In the genomic region with DNA sequence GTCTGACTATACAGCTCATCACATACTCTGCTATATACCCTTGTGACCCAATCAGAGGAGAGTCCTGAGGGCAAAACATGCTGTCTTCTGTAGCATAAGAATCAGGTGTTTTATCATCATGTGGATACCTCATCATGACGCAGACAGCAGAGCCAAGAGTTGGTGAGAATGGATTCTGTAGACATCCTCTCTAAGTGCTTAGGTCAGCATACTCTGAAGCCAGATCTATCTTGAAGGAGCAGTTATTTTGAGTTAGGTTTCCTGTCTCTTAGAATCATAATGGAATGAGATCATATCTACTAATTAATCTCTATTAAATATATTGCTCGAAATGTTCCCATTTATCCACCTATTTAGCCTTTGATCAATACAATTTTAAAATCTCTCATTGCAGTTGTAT, we compare ENCODE assay signal across 29 cellular contexts.
"Had no signal": no experiment of that assay in that cellular context is flagged by ENCODE, and none has a peak within 500 bp of the region (broad histone marks: within the 10 kb centered on the region; RNA-seq: fewer than 3 reads in every experiment).

No MANE protein-coding gene starts in this region.

- H2AFZ ChIP-seq: neural progenitor cell, parathyroid adenoma had no signal

- ATAC-seq: left colon, left lung, lower lobe of right lung, natural killer cell, sciatic nerve, upper lobe of right lung had no signal

- DNase-seq: hypothalamus; immature natural killer cell; kidney; left colon; left lung; lower lobe of right lung; mesendoderm; naive B cell; natural killer cell; nephron progenitor cell; occipital lobe; stimulated activated CD4-positive, alpha-beta T cell treated with anti-CD3 and anti-CD28 coated beads, Interleukin-12 subunit alpha, Interleukin-12 subunit beta, amount 100 ng/mL, for 4 hours; stimulated activated CD4-positive, alpha-beta T cell treated with anti-CD3 and anti-CD28 coated beads, Interleukin-15, amount 100 ng/mL, for 24 hours; stimulated activated CD4-positive, alpha-beta T cell treated with anti-CD3 and anti-CD28 coated beads, Interleukin-2, amount 100 ng/mL, for 24 hours; stimulated activated CD4-positive, alpha-beta T cell treated with anti-CD3 and anti-CD28 coated beads, Interleukin-4, amount 100 ng/mL, for 1 hour; stimulated activated naive CD4-positive, alpha-beta T cell; tibial artery; trophoblast cell; upper lobe of right lung had no signal

- H3K4me3 ChIP-seq: left lung, lower lobe of right lung, neural progenitor cell, right atrium auricular region, skin epidermis, suprapubic skin, thoracic aorta, tibial artery, upper lobe of right lung had no signal

- H3K36me3 ChIP-seq: left lung, lower lobe of right lung, neural progenitor cell, neutrophil, right atrium auricular region, suprapubic skin, thoracic aorta, tibial artery, upper lobe of right lung had no signal

- FAIRE-seq: islet of Langerhans, kidney, urothelium cell line had no signal

- H3K79me2 ChIP-seq: parathyroid adenoma had no signal

- H3K9ac ChIP-seq: neural progenitor cell, parathyroid adenoma had no signal

- H3K4me2 ChIP-seq: neural progenitor cell had no signal

- H3K27me3 ChIP-seq: neural progenitor cell, neutrophil, right atrium auricular region, suprapubic skin, tibial artery, upper lobe of right lung had no signal

- H3K4me1 ChIP-seq: left lung, lower lobe of right lung, neural progenitor cell, parathyroid adenoma, right atrium auricular region, suprapubic skin, tibial artery, upper lobe of right lung had no signal

- H3K27ac ChIP-seq: left lung, lower lobe of right lung, neural progenitor cell, neutrophil, parathyroid adenoma, right atrium auricular region, skin epidermis, suprapubic skin, thoracic aorta, tibial artery, upper lobe of right lung had no signal

- H3K9me3 ChIP-seq: left lung, lower lobe of right lung, neutrophil, right atrium auricular region, suprapubic skin, thoracic aorta, tibial artery, upper lobe of right lung had no signal
